In the genomic region with DNA sequence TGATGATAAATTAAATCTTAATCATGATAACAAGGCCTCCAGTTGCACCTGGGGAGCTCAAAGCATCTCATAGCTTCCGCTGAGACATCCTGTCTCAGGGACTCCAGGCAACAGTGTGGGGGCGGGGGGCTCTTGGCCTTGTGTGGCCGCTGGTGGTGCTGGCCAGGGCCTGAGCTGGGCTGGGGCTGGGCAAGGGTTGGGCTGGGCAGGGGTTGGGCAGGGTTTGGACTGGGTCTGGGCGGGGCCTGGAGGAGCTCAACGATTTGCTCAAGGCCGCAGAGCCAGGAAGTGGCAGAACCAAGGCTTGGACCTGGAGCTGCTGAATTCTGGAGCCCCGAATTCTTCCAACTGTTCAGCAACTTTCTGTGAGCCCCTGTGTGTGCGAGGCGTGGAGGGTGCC, we compare ENCODE assay signal across 19 cellular contexts. TPM values are rescaled to one million over a fixed set of nuclear protein-coding genes. Genes with fewer than 3 reads are reported as not detected.
"Had no signal": no experiment of that assay in that cellular context is flagged by ENCODE, and none has a peak within 500 bp of the region (broad histone marks: within the 10 kb centered on the region; RNA-seq: fewer than 3 reads in every experiment).

No MANE protein-coding gene starts in this region.

- H3K4me3 ChIP-seq: breast epithelium, coronary artery, sigmoid colon, thyroid gland had no signal

- H3K27me3 ChIP-seq: thyroid gland had no signal

- H3K9ac ChIP-seq: parathyroid adenoma had no signal

- H3K36me3 ChIP-seq: breast epithelium, sigmoid colon, thyroid gland had no signal

- FAIRE-seq: astrocyte, endometrium had no signal

- DNase-seq: activated CD4-positive, alpha-beta T cell treated with anti-CD3 and anti-CD28 coated beads, Interleukin-2, amount 10 ng/mL, durations not matched to agents 7 days and 5 days; activated CD8-positive, alpha-beta T cell treated with anti-CD3 and anti-CD28 coated beads, Interleukin-2, amount 10 ng/mL, durations not matched to agents 7 days and 5 days; activated gamma-delta T cell; activated T-cell treated with anti-CD3 and anti-CD28 coated beads, Interleukin-2, amount 50 U/mL, for 48 hours; erythroblast; foreskin melanocyte; glutamatergic neuron; hippocampal formation; kidney glomerular epithelial cell; naive thymus-derived CD4-positive, alpha-beta T cell; sigmoid colon; stimulated activated naive CD4-positive, alpha-beta T cell treated with Interleukin-2 at 50 U/mL for 16 hours; T1000; thyroid gland had no signal

- H3K79me2 ChIP-seq: parathyroid adenoma had no signal

- H3K9me3 ChIP-seq: breast epithelium, sigmoid colon, thyroid gland had no signal

- H3K4me1 ChIP-seq: breast epithelium, parathyroid adenoma, sigmoid colon, thyroid gland had no signal

- H3K27ac ChIP-seq: breast epithelium, coronary artery, parathyroid adenoma, sigmoid colon, thyroid gland had no signal

- H2AFZ ChIP-seq: parathyroid adenoma had no signal

RNA-seq across cellular contexts. Expression of gene TMEM184A, which starts 51.7 kb away (rescaled TPM):
- total RNA-seq: activated CD4-positive, alpha-beta T cell treated with anti-CD3 and anti-CD28 coated beads, Interleukin-2, amount 10 ng/mL, durations not matched to agents 7 days and 5 days; activated CD8-positive, alpha-beta T cell treated with anti-CD3 and anti-CD28 coated beads, Interleukin-2, amount 10 ng/mL, durations not matched to agents 7 days and 5 days had no signal
